ENCODE assay signal across 14 cellular contexts in the genomic region with DNA sequence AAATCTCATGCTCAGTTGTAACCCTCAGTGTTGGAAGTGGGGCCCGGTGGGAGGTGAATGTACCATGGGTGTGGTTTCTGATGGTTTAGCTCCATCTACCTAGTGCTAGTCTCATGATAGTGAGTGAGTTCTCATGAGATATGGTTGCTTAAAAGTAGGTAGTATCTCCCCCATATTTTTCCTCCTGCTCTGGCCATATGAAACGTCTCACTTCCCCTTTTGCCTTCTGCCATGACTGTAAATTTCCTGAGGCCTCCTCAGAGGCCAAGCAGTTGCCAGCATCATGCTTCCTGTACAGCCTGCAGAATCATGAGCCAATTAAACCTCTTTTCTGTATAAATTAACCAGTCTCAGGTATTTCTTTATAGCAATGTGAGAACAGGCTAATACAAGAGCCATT.
A peak's percentile ranks its signal among the peaks of the same experiment; 100 is the strongest.
DNase-seq lines count a peak whose midpoint lies in the region; ATAC-seq, FAIRE-seq and TF ChIP-seq lines count a peak whose summit lies in the region.
"Had no signal": no experiment of that assay in that cellular context is flagged by ENCODE, and none has a peak within 500 bp of the region (broad histone marks: within the 10 kb centered on the region; RNA-seq: fewer than 3 reads in every experiment).

No MANE protein-coding gene starts in this region.

- peaks cover 18% of the 10 kb centered on the region for H3K4me1 ChIP-seq in A673 (ENCODE audit: insufficient read depth, low read length, poor library complexity, severe bottlenecking)

- H3K27me3 ChIP-seq in A673 (replicated peaks; ENCODE audit: insufficient read depth, low read depth, low read length, poor library complexity): no peaks in the 10 kb centered on the region
- H3K27me3 ChIP-seq: right lobe of liver had no signal

- no peak overlapping the region for H3K4me3 ChIP-seq in A673 (ENCODE audit: low read depth, low read length, poor library complexity, severe bottlenecking)
- H3K4me3 ChIP-seq: mucosa of descending colon, right lobe of liver had no signal

- no TSS peak for BruUV-seq in A673 (replicated peaks; lab: Mats Ljungman, UMichigan)

- POLR2A ChIA-PET in A673 (lab: Charles Lee; ENCODE audit: low non-redundant PET): interaction anchor here (0.7 kb wide), 1 partner anchor 1450 kb away, joined by 3 read pairs; no protein-coding TSS in a partner anchor

- intact Hi-C loops in A673 (cut with micrococcal nuclease; ENCODE audit: unreplicated experiment): no loop called here

- DNase-seq in GM12891 (ENCODE audit: insufficient read length, low spot score): peak; percentile 10
- peak; percentile 22 for DNase-seq in NAMALWA (ENCODE audit: low spot score)
- no peak for DNase-seq in NCI-H1417 (lab: John Stamatoyannopoulos, UW)
- DNase-seq in superior temporal gyrus (ENCODE audit: extremely low spot score): no peak
- no peak for DNase-seq in A673 (ENCODE audit: low spot score)
- DNase-seq in ecto neural progenitor cell (ENCODE audit: low spot score): no peak
- DNase-seq: HFFc6, mucosa of descending colon, NCI-H510A, right lobe of liver, T-cell had no signal

- CTCF ChIA-PET in A673 (lab: Charles Lee): no interaction called here

- ATAC-seq in GM19463 (IDR thresholded peaks at IDR 0.05; ENCODE audit: unreplicated experiment): peak; percentile 22
- ATAC-seq in HG03060 (IDR thresholded peaks at IDR 0.05; ENCODE audit: low read depth, unreplicated experiment): peak; percentile 43
- ATAC-seq: mucosa of descending colon, right lobe of liver, T-cell had no signal

- TF ChIP-seq POLR2A in GM12891 (IDR thresholded peaks at IDR 0.05; ENCODE audit: low read depth, low read length): no peak

- H3K9me3 ChIP-seq in A673 (ENCODE audit: low read depth, low read length, poor library complexity, severe bottlenecking): no peaks in the 10 kb centered on the region
- H3K9me3 ChIP-seq: mucosa of descending colon, right lobe of liver had no signal

- no peak overlapping the region for H3K27ac ChIP-seq in A673 (ENCODE audit: low read depth, low read length, poor library complexity, severe bottlenecking)
- H3K27ac ChIP-seq: right lobe of liver had no signal

- H3K36me3 ChIP-seq in A673 (ENCODE audit: insufficient read depth, low read length, poor library complexity, severe bottlenecking): no peaks in the 10 kb centered on the region
- H3K36me3 ChIP-seq: right lobe of liver had no signal

- FAIRE-seq in GM12891 (lab: Jason Lieb, UNC): no peak
- FAIRE-seq: urothelium cell line had no signal

- TF ChIP-seq CTCF in A673 (conservative IDR thresholded peaks at IDR 0.05; ENCODE audit: low read depth, low read length): no peak

TF ChIP-seq in GM12891, 5 proteins besides CTCF, POLR2A, EP300 and RAD21:
- TF ChIP-seq POU2F2 (IDR thresholded peaks at IDR 0.05; ENCODE audit: low read depth, low read length): no peak
- TF ChIP-seq SPI1 (IDR thresholded peaks at IDR 0.05; ENCODE audit: low read depth, low read length): peak; percentile 95
TF ChIP-seq in GM12891: peak in this region for 1.

Comparison
In these comparisons a context has a peak if more than half of its experiments do, and no peak if none do; other contexts are left out.
1. DNase-seq: peak in GM12891 (single experiment) and NAMALWA (single experiment); none in NCI-H1417 (0 of 3), superior temporal gyrus (single experiment), A673 (single experiment) and ecto neural progenitor cell (single experiment).